In the genomic region with DNA sequence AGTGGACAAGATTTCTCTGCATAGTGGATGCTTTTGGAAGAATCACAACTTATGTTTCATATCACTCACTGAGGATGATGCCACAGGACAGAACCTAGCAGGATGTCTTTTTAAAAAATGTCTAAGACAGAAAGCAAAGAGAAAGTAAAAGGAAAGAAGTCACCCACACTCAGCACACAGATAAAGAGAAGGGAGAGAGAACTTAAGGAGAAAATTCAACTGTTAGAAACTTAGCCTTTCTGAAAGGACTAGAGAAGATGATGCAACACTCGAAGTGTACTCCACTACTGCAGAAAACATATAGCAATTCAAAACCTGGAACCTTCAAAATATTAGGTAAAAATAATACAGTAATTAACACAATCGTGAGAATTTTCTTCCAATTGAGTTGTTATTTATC, we compare ENCODE assay signal across 23 cellular contexts. TPM values are rescaled to one million over a fixed set of nuclear protein-coding genes. Genes with fewer than 3 reads are reported as not detected.
A peak's percentile ranks its signal among the peaks of the same experiment; 100 is the strongest.
DNase-seq lines count a peak whose midpoint lies in the region; ATAC-seq lines count a peak whose summit lies in the region.
"Had no signal": no experiment of that assay in that cellular context is flagged by ENCODE, and none has a peak within 500 bp of the region (broad histone marks: within the 10 kb centered on the region; RNA-seq: fewer than 3 reads in every experiment).

No MANE protein-coding gene starts in this region.

- H3K4me3 Mint-ChIP-seq in activated CD8-positive, alpha-beta memory T cell treated with anti-CD3 and anti-CD28 coated beads, Interleukin-2, amount 10 ng/mL, durations not matched to agents 7 days and 5 days = peak overlapping the region; percentile 14
- peak overlapping the region; percentile 5 for H3K4me3 Mint-ChIP-seq in activated CD8-positive, alpha-beta T cell treated with anti-CD3 and anti-CD28 coated beads, Interleukin-2, amount 10 ng/mL, durations not matched to agents 7 days and 5 days
- H3K4me3 Mint-ChIP-seq in immature natural killer cell = peak overlapping the region in 2 of 5 donors; percentile 11 to 28
- H3K4me3 Mint-ChIP-seq: brain, mesothelial cell of epicardium, nephron had no signal

- no peaks in the 10 kb centered on the region for H3K36me3 ChIP-seq in GM23248 (ENCODE audit: low read depth)
- H3K36me3 ChIP-seq: MG63, ovary, right atrium auricular region had no signal

- no peak overlapping the region for H3K4me2 ChIP-seq in GM23248 (ENCODE audit: unreplicated experiment)

- H3F3A ChIP-seq in GM23248 (ENCODE audit: insufficient read depth) = no peaks in the 10 kb centered on the region

- no peaks in the 10 kb centered on the region for H3K9me2 ChIP-seq in GM23248 (ENCODE audit: insufficient read depth)

- 0 to 4% methylated on average over 2 of the region's 2 CpGs for WGBS in GM23248 (ENCODE audit: low coverage in 1 of 2, low lambda C conversion rate in 2 of 2, missing lambda C conversion rate in 2 of 2), 2 experiments

- POLR2A ChIA-PET in activated CD8-positive, alpha-beta T cell treated with anti-CD3 and anti-CD28 coated beads, Interleukin-2, amount 10 ng/mL, durations not matched to agents 7 days and 5 days (lab: Charles Lee) = no interaction called here

- no peaks in the 10 kb centered on the region for H3K9me3 ChIP-seq in GM23248 (ENCODE audit: low read depth)
- H3K9me3 ChIP-seq: MG63, ovary, right atrium auricular region had no signal

- H3K4me1 ChIP-seq in GM23248 (ENCODE audit: insufficient read depth) = no peaks in the 10 kb centered on the region
- H3K4me1 ChIP-seq: foreskin keratinocyte, right atrium auricular region had no signal

- H3K4me1 Mint-ChIP-seq in activated CD8-positive, alpha-beta memory T cell treated with anti-CD3 and anti-CD28 coated beads, Interleukin-2, amount 10 ng/mL, durations not matched to agents 7 days and 5 days = peaks cover 4% of the 10 kb centered on the region
- H3K4me1 Mint-ChIP-seq in activated CD8-positive, alpha-beta T cell treated with anti-CD3 and anti-CD28 coated beads, Interleukin-2, amount 10 ng/mL, durations not matched to agents 7 days and 5 days (ENCODE audit: low read depth) = peaks cover 7% of the 10 kb centered on the region
- peaks cover 4 to 8% of the 10 kb centered on the region in 2 donors for H3K4me1 Mint-ChIP-seq in immature natural killer cell
- H3K4me1 Mint-ChIP-seq: brain, mesothelial cell of epicardium, nephron had no signal

- H3K27me3 ChIP-seq in GM23248 (replicated peaks; ENCODE audit: insufficient read depth) = no peaks in the 10 kb centered on the region
- H3K27me3 ChIP-seq: foreskin keratinocyte, MG63, ovary, right atrium auricular region had no signal

- ATAC-seq in activated CD8-positive, alpha-beta memory T cell treated with anti-CD3 and anti-CD28 coated beads, Interleukin-2, amount 10 ng/mL, durations not matched to agents 7 days and 5 days = no peak
- ATAC-seq in activated CD8-positive, alpha-beta T cell treated with anti-CD3 and anti-CD28 coated beads, Interleukin-2, amount 10 ng/mL, durations not matched to agents 7 days and 5 days = no peak
- no peak for ATAC-seq in left colon
- no peak for ATAC-seq in GM18873 (IDR thresholded peaks at IDR 0.05; ENCODE audit: low FRiP score, unreplicated experiment)
- ATAC-seq: activated CD4-positive, CD25-positive, alpha-beta regulatory T cell treated with anti-CD3 and anti-CD28 coated beads, Interleukin-2, amount 50 U/mL, for 24 hours; foreskin keratinocyte; left ventricle myocardium superior; SK-N-SH treated with all-trans-retinoic acid at 6 μM for 48 hours had no signal

- CTCF ChIA-PET in activated CD8-positive, alpha-beta memory T cell treated with anti-CD3 and anti-CD28 coated beads, Interleukin-2, amount 10 ng/mL, durations not matched to agents 7 days and 5 days (lab: Charles Lee) = no interaction called here
- CTCF ChIA-PET in activated CD8-positive, alpha-beta T cell treated with anti-CD3 and anti-CD28 coated beads, Interleukin-2, amount 10 ng/mL, durations not matched to agents 7 days and 5 days (lab: Charles Lee) = no interaction called here

- peak overlapping the region; percentile 39 for H3K27ac Mint-ChIP-seq in activated CD8-positive, alpha-beta memory T cell treated with anti-CD3 and anti-CD28 coated beads, Interleukin-2, amount 10 ng/mL, durations not matched to agents 7 days and 5 days
- peak overlapping the region; percentile 71 for H3K27ac Mint-ChIP-seq in activated CD8-positive, alpha-beta T cell treated with anti-CD3 and anti-CD28 coated beads, Interleukin-2, amount 10 ng/mL, durations not matched to agents 7 days and 5 days
- peak overlapping the region in 5 of 6 donors; percentile 3 to 13 (median 5) for H3K27ac Mint-ChIP-seq in immature natural killer cell
- H3K27ac Mint-ChIP-seq: brain, mesothelial cell of epicardium, nephron had no signal

- H4K20me1 ChIP-seq in GM23248 (ENCODE audit: insufficient read depth) = no peaks in the 10 kb centered on the region

- no peaks in the 10 kb centered on the region for H3K9me3 Mint-ChIP-seq in activated CD8-positive, alpha-beta memory T cell treated with anti-CD3 and anti-CD28 coated beads, Interleukin-2, amount 10 ng/mL, durations not matched to agents 7 days and 5 days (ENCODE audit: low read depth)
- no peaks in the 10 kb centered on the region for H3K9me3 Mint-ChIP-seq in activated CD8-positive, alpha-beta T cell treated with anti-CD3 and anti-CD28 coated beads, Interleukin-2, amount 10 ng/mL, durations not matched to agents 7 days and 5 days (ENCODE audit: insufficient read depth)
- no peaks in the 10 kb centered on the region for H3K9me3 Mint-ChIP-seq in immature natural killer cell

- DNase-seq in activated CD8-positive, alpha-beta memory T cell treated with anti-CD3 and anti-CD28 coated beads, Interleukin-2, amount 10 ng/mL, durations not matched to agents 7 days and 5 days = no peak
- no peak for DNase-seq in activated CD8-positive, alpha-beta memory T cell treated with anti-CD3 and anti-CD28 coated beads, Interleukin-2, amount 50 U/mL, for 48 hours
- DNase-seq in GM23248 = peak; percentile 0
- no peak for DNase-seq in activated CD8-positive, alpha-beta T cell treated with anti-CD3 and anti-CD28 coated beads, Interleukin-2, amount 10 ng/mL, durations not matched to agents 7 days and 5 days
- DNase-seq in immature natural killer cell = no peak
- no peak for DNase-seq in NCI-H2029 treated with DMSO at 0.1 percent for 48 hours (lab: John Stamatoyannopoulos, UW)
- no peak for DNase-seq in left colon
- DNase-seq: Calu3; effector memory CD4-positive, alpha-beta T cell; foreskin keratinocyte; left ventricle myocardium superior; MG63; NCI-H2171 treated with DMSO at 0.1 percent for 48 hours; NCI-H526; ovary; stimulated activated CD4-positive, alpha-beta T cell treated with anti-CD3 and anti-CD28 coated beads, Interleukin-12 subunit alpha, Interleukin-12 subunit beta, amount 100 ng/mL, for 4 hours had no signal

- no peaks in the 10 kb centered on the region for H3K36me3 Mint-ChIP-seq in activated CD8-positive, alpha-beta memory T cell treated with anti-CD3 and anti-CD28 coated beads, Interleukin-2, amount 10 ng/mL, durations not matched to agents 7 days and 5 days
- no peaks in the 10 kb centered on the region for H3K36me3 Mint-ChIP-seq in activated CD8-positive, alpha-beta T cell treated with anti-CD3 and anti-CD28 coated beads, Interleukin-2, amount 10 ng/mL, durations not matched to agents 7 days and 5 days (ENCODE audit: low read depth)
- no peaks in the 10 kb centered on the region for H3K36me3 Mint-ChIP-seq in immature natural killer cell
- H3K36me3 Mint-ChIP-seq: brain had no signal

- no peak overlapping the region for H2AFZ ChIP-seq in GM23248

- H3K27ac ChIP-seq in GM23248 = no peak overlapping the region
- H3K27ac ChIP-seq: foreskin keratinocyte, ovary, right atrium auricular region had no signal

- intact Hi-C loops in left colon (cut with DNase I, micrococcal nuclease) = no loop called here

- H3K27me3 Mint-ChIP-seq in activated CD8-positive, alpha-beta memory T cell treated with anti-CD3 and anti-CD28 coated beads, Interleukin-2, amount 10 ng/mL, durations not matched to agents 7 days and 5 days = no peaks in the 10 kb centered on the region
- no peaks in the 10 kb centered on the region for H3K27me3 Mint-ChIP-seq in activated CD8-positive, alpha-beta T cell treated with anti-CD3 and anti-CD28 coated beads, Interleukin-2, amount 10 ng/mL, durations not matched to agents 7 days and 5 days (ENCODE audit: low read depth)
- peaks cover 0 to 11% (median 0%) of the 10 kb centered on the region in 3 donors for H3K27me3 Mint-ChIP-seq in immature natural killer cell (ENCODE audit: low read depth in 3 of 3)

- in situ Hi-C loops in GM23248 (cut with MboI) = no loop called here

- H3K4me3 ChIP-seq in GM23248 = no peak overlapping the region
- H3K4me3 ChIP-seq: MG63, ovary, right atrium auricular region had no signal

- no peak overlapping the region for H3K9ac ChIP-seq in GM23248

- H3K79me2 ChIP-seq in GM23248 (ENCODE audit: insufficient read depth) = no peaks in the 10 kb centered on the region

RNA-seq across cellular contexts. Expression of gene STK26, which starts 52.8 kb away (rescaled TPM):
- 10 to 100 TPM; 39.5 to 49.7 TPM for total RNA-seq in activated CD8-positive, alpha-beta memory T cell treated with anti-CD3 and anti-CD28 coated beads, Interleukin-2, amount 10 ng/mL, durations not matched to agents 7 days and 5 days
- total RNA-seq in GM23248 (2014; rRNA removed; shearing (Covaris generic)) = 1.0 and 1.1 TPM in 2 replicates
- 0.74 and 1.1 TPM in 2 replicates for polyA plus RNA-seq in GM23248 (2016; fragmentation: Nextera tagmentation; extraction: Ambion mirVana)
- 10 to 100 TPM; 56.0 to 60.2 TPM for total RNA-seq in activated CD8-positive, alpha-beta T cell treated with anti-CD3 and anti-CD28 coated beads, Interleukin-2, amount 10 ng/mL, durations not matched to agents 7 days and 5 days
- 100 to 1,000 TPM in 2 of 3 donors, 10 to 100 TPM in 1; 94.0 to 114 (median 104) TPM for polyA plus RNA-seq in immature natural killer cell
- total RNA-seq in left colon = 10 to 100 TPM; 10.8 to 19.3 TPM

Comparison
In these comparisons a context has a peak if more than half of its experiments do, and no peak if none do; other contexts are left out.
1. H3K27ac Mint-ChIP-seq: peak in every context shown above with its lines; median percentile 71 in activated CD8-positive, alpha-beta T cell treated with anti-CD3 and anti-CD28 coated beads, Interleukin-2, amount 10 ng/mL, durations not matched to agents 7 days and 5 days; 39 in activated CD8-positive, alpha-beta memory T cell treated with anti-CD3 and anti-CD28 coated beads, Interleukin-2, amount 10 ng/mL, durations not matched to agents 7 days and 5 days; 5 in immature natural killer cell.